In the genomic region with DNA sequence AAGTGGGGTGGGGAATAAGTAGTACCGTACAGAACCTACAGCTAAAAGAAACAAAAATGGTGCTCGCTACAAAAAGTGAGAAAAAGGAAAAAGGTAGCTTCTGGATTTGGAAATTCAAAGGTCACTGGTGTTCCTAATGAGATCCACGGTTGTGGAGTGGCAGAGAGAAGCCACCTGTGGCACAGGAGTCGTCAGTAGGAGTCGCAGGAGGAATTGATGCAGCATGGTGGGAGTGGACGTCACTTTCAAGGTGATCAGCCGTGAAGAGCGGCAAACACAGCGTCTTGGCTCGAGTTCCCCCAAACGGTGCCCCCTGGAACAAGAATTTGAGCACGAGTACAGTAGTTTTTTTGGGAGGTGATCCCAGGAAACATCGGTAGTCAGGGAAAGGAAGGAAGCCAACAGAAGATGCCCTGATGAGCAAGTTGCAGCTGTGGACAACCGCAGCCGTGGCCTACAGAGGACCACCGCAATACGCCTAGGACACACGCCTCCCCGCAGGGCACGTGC, we compare ENCODE assay signal across 8 cellular contexts. TPM values are rescaled to one million over a fixed set of nuclear protein-coding genes. Genes with fewer than 3 reads are reported as not detected.
A peak's percentile ranks its signal among the peaks of the same experiment; 100 is the strongest.
DNase-seq lines count a peak whose midpoint lies in the region; ATAC-seq and TF ChIP-seq lines count a peak whose summit lies in the region.

No MANE protein-coding gene starts in this region.

- peaks cover 29% of the 10 kb centered on the region for H3K4me1 Mint-ChIP-seq in activated naive CD4-positive, alpha-beta T cell treated with anti-CD3 and anti-CD28 coated beads, Interleukin-2, amount 50 U/mL, for 24 hours

- peak overlapping the region; percentile 77 for H3K27ac Mint-ChIP-seq in activated naive CD4-positive, alpha-beta T cell treated with anti-CD3 and anti-CD28 coated beads, Interleukin-2, amount 50 U/mL, for 24 hours

- H3K36me3 ChIP-seq in left lung (no peaks in the 10 kb centered on the region), subcutaneous abdominal adipose tissue (ENCODE audit: control insufficient read depth in 5 of 5, insufficient read depth in 5 of 5, low read length in 5 of 5) (no peaks in the 10 kb centered on the region)

- H3K4me3 Mint-ChIP-seq in activated naive CD4-positive, alpha-beta T cell treated with anti-CD3 and anti-CD28 coated beads, Interleukin-2, amount 50 U/mL, for 24 hours = peak overlapping the region; percentile 97

- ATAC-seq in left lung = no peak
- no peak for ATAC-seq in GM19463 (IDR thresholded peaks at IDR 0.05; ENCODE audit: unreplicated experiment)
- ATAC-seq in HG03025 (IDR thresholded peaks at IDR 0.05; ENCODE audit: low FRiP score, unreplicated experiment) = no peak

- peak; percentile 15 for DNase-seq in COR-L47 (lab: John Stamatoyannopoulos, UW)
- DNase-seq in LNCaP clone FGC (ENCODE audit: low read depth) = no peak
- DNase-seq in left lung = no peak
- DNase-seq in EL = no peak

- H3K4me3 ChIP-seq in LNCaP clone FGC (ENCODE audit: low read depth, low read length) (peak overlapping the region; percentile 64), left lung (peak overlapping the region; percentile 51 to 93), subcutaneous abdominal adipose tissue (ENCODE audit: low read depth in 1 of 5, low read length in 5 of 5) (peak overlapping the region; percentile 44 to 89 (median 86))

- no peaks in the 10 kb centered on the region for H3K27me3 Mint-ChIP-seq in activated naive CD4-positive, alpha-beta T cell treated with anti-CD3 and anti-CD28 coated beads, Interleukin-2, amount 50 U/mL, for 24 hours

- H3K4me1 ChIP-seq in left lung (peaks cover 15 to 31% of the 10 kb centered on the region in 2 donors), subcutaneous abdominal adipose tissue (ENCODE audit: control insufficient read depth in 5 of 5, insufficient read depth in 5 of 5, low read length in 5 of 5) (peaks cover 3 to 32% (median 26%) of the 10 kb centered on the region in 5 donors)

- peak overlapping the region in 1 of 2 donors; percentile 95 for H3K27ac ChIP-seq in left lung
- no peak overlapping the region for H3K27ac ChIP-seq in subcutaneous abdominal adipose tissue (ENCODE audit: low read depth, low read length)

- TF ChIP-seq CTCF in LNCaP clone FGC (IDR thresholded peaks at IDR 0.05; ENCODE audit: control insufficient read depth, extremely low read depth, insufficient read depth) = peak; percentile 29
- no peak for TF ChIP-seq CTCF in left lung (IDR thresholded peaks at IDR 0.05)

- no peaks in the 10 kb centered on the region for H3K36me3 Mint-ChIP-seq in activated naive CD4-positive, alpha-beta T cell treated with anti-CD3 and anti-CD28 coated beads, Interleukin-2, amount 50 U/mL, for 24 hours

- no peaks in the 10 kb centered on the region for H3K27me3 ChIP-seq in left lung
- H3K27me3 ChIP-seq in subcutaneous abdominal adipose tissue (ENCODE audit: control insufficient read depth in 5 of 5, insufficient read depth in 4 of 5, low read length in 5 of 5) = no peaks in the 10 kb centered on the region

- H3K9me3 ChIP-seq in left lung (no peaks in the 10 kb centered on the region), subcutaneous abdominal adipose tissue (ENCODE audit: control insufficient read depth in 5 of 5, low read length in 5 of 5) (no peaks in the 10 kb centered on the region)

- intact Hi-C loops in left lung (cut with DNase I) = no loop called here

- peak overlapping the region in 2 of 5 donors; percentile 84 to 89 for H3K9ac ChIP-seq in subcutaneous abdominal adipose tissue (ENCODE audit: low read length in 5 of 5)

- no peaks in the 10 kb centered on the region for H3K9me3 Mint-ChIP-seq in activated naive CD4-positive, alpha-beta T cell treated with anti-CD3 and anti-CD28 coated beads, Interleukin-2, amount 50 U/mL, for 24 hours

RNA-seq across cellular contexts. Expression of a gene that starts 1.4 kb away (rescaled TPM):
- 10 to 100 TPM; 40.1 to 51.2 TPM for total RNA-seq in left lung

RNA-seq across cellular contexts. Expression of a gene that starts 47.1 kb away (rescaled TPM):
- 10 to 100 TPM; 14.9 to 15.1 TPM for total RNA-seq in left lung
